Comparison of ENCODE assay signal across 1 cellular context in the genomic region with DNA sequence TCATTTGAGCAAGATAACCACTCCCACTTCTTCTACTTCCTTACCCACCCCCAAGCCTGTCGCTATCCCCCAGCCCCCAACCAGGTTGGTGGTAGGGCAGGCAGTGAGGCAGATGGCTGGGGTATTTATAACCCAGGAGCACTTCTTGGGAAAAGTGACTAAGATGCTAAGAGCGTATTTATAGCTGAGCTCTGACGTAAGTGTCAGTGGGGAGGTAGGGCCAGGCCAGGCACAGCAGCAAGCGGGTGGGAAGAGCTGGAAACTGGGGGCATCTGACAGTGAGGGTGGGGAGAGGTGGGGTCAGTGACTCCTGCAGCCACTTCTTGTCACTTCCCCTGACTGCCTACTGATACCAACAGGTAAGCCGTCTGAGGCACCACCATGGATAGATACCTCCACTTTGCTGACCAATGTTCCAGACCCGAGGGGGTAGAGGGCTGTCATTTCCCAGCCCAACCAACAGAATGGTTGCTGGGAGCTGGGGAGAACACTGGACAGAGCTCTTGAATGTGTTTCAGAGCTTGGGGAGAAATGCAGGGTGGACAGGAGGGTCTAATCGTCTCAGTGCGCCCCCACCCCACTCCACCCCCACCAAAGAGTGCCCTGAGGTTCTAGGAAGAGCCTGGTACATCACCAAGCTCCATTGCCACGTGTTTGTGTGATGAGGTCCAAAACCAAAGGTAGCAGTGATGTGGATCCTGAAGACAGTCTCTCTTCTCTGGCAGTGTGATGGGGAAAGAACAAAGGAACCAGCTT.
TF ChIP-seq lines count a peak whose summit lies in the region.

No MANE protein-coding gene starts in this region.

TF ChIP-seq in GM12878, 131 proteins besides CTCF, POLR2A, EP300 and RAD21:
- TF ChIP-seq ZNF622 (IDR thresholded peaks at IDR 0.05) (no peak), IKZF2 (IDR thresholded peaks at IDR 0.05) (peak; percentile 9 to 41; a peak in 2 of 4 replicates), CREM (IDR thresholded peaks at IDR 0.05; ENCODE audit: low read depth) (peak; percentile 29; the same call in 1 of the 2 replicates), NR2F1 (conservative IDR thresholded peaks at IDR 0.05) (0 out of 2 replicates have a peak, but pooled peaks have one; percentile 29), ATF7 (IDR thresholded peaks at IDR 0.05; ENCODE audit: low read depth) (peak; percentile 65)
- TF ChIP-seq, protein P1, sequence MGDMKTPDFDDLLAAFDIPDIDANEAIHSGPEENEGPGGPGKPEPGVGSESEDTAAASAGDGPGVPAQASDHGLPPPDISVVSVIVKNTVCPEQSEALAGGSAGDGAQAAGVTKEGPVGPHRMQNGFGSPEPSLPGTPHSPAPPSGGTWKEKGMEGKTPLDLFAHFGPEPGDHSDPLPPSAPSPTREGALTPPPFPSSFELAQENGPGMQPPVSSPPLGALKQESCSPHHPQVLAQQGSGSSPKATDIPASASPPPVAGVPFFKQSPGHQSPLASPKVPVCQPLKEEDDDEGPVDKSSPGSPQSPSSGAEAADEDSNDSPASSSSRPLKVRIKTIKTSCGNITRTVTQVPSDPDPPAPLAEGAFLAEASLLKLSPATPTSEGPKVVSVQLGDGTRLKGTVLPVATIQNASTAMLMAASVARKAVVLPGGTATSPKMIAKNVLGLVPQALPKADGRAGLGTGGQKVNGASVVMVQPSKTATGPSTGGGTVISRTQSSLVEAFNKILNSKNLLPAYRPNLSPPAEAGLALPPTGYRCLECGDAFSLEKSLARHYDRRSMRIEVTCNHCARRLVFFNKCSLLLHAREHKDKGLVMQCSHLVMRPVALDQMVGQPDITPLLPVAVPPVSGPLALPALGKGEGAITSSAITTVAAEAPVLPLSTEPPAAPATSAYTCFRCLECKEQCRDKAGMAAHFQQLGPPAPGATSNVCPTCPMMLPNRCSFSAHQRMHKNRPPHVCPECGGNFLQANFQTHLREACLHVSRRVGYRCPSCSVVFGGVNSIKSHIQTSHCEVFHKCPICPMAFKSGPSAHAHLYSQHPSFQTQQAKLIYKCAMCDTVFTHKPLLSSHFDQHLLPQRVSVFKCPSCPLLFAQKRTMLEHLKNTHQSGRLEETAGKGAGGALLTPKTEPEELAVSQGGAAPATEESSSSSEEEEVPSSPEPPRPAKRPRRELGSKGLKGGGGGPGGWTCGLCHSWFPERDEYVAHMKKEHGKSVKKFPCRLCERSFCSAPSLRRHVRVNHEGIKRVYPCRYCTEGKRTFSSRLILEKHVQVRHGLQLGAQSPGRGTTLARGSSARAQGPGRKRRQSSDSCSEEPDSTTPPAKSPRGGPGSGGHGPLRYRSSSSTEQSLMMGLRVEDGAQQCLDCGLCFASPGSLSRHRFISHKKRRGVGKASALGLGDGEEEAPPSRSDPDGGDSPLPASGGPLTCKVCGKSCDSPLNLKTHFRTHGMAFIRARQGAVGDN (IDR thresholded peaks at IDR 0.05) = no peak
